ENCODE assay signal across 5 cellular contexts in genomic region chr6:111012520-111012919, GRCh38. TPM values are rescaled to one million over a fixed set of nuclear protein-coding genes. Genes with fewer than 3 reads are reported as not detected.
DNase-seq lines count a peak whose midpoint lies in the region; ATAC-seq and TF ChIP-seq lines count a peak whose summit lies in the region.
"Not testable (repeated sequence)": the region's sequence is repeated elsewhere in the genome, so short reads cannot be mapped to it uniquely, and the experiment has no call there.

No MANE protein-coding gene starts in this region.

- TF ChIP-seq POLR2A in right lobe of liver (IDR thresholded peaks at IDR 0.05) = not testable (repeated sequence)

- H3K4me1 ChIP-seq in right lobe of liver = peaks cover 0 to 41% (median 12%) of the 10 kb centered on the region in 4 donors

- H3K9me3 ChIP-seq in right lobe of liver = not testable (repeated sequence)

- 78% methylated on average over 4 of the region's 4 CpGs for WGBS in right lobe of liver (ENCODE audit: insufficient coverage, low coverage, low lambda C conversion rate, missing lambda C conversion rate)

- H3K36me3 ChIP-seq in right lobe of liver = peaks cover 0 to 37% (median 6%) of the 10 kb centered on the region in 4 donors

- not testable (repeated sequence) for TF ChIP-seq CTCF in 22Rv1 (IDR thresholded peaks at IDR 0.05); C4-2B (conservative IDR thresholded peaks at IDR 0.05); VCaP (conservative IDR thresholded peaks at IDR 0.05); right lobe of liver (IDR thresholded peaks at IDR 0.05)

- H3K4me3 ChIP-seq in right lobe of liver = not testable (repeated sequence)

- not testable (repeated sequence) for H3K27me3 ChIP-seq in right lobe of liver

- peak; percentile 54 for DNase-seq in left lobe of liver (ENCODE audit: low spot score)
- peak in 1 of 3 donors; percentile 54 for DNase-seq in right lobe of liver

- intact Hi-C loops in right lobe of liver (cut with DNase I) = not testable (repeated sequence)

- H3K27ac ChIP-seq in 22Rv1 = peak overlapping the region; percentile 69
- 0 out of 2 replicates have a peak overlapping the region, but pooled peaks have one; percentile 40 for H3K27ac ChIP-seq in C4-2B
- peak overlapping the region; percentile 37 for H3K27ac ChIP-seq in VCaP
- H3K27ac ChIP-seq in right lobe of liver = peak overlapping the region in 2 of 3 donors; percentile 16 to 43

- ATAC-seq in left lobe of liver = peak; percentile 59
- ATAC-seq in right lobe of liver = peak; percentile 43 to 69 (median 48)

RNA-seq across cellular contexts. Expression of gene RPF2, which starts 30.7 kb away (rescaled TPM):
- 10.8 TPM for total RNA-seq in left lobe of liver
- 10 to 100 TPM; 11.2 to 30.1 (median 20.3) TPM for total RNA-seq in right lobe of liver

RNA-seq across cellular contexts. Expression of gene GTF3C6, which starts 54.0 kb away (rescaled TPM):
- 23.4 TPM for total RNA-seq in left lobe of liver
- 10 to 100 TPM; 21.2 to 47.7 (median 30.8) TPM for total RNA-seq in right lobe of liver
